Comparison of ENCODE assay signal across 1 cellular context in genomic region chr17:38896373-38896954, GRCh38.
TF ChIP-seq lines count a peak whose summit lies in the region.

No MANE protein-coding gene starts in this region.

TF ChIP-seq in HepG2, 621 proteins besides CTCF, POLR2A, EP300 and RAD21 (continued from another document):
- TF ChIP-seq ZBTB40 (IDR thresholded peaks at IDR 0.05) (no peak), ZBTB40 (CRISPR knock-in tag; IDR thresholded peaks at IDR 0.05) (no peak), KLF6 (CRISPR knock-in tag; IDR thresholded peaks at IDR 0.05) (no peak), ZNF746 (CRISPR knock-in tag; IDR thresholded peaks at IDR 0.05) (no peak), ZNF629 (CRISPR knock-in tag; conservative IDR thresholded peaks at IDR 0.05) (peak; percentile 83), ARNT2 (CRISPR knock-in tag; IDR thresholded peaks at IDR 0.05; ENCODE audit: low read depth) (no peak), ZBTB8A (CRISPR knock-in tag; IDR thresholded peaks at IDR 0.05; ENCODE audit: borderline replicate concordance, low read depth) (no peak), MAFF (IDR thresholded peaks at IDR 0.05; ENCODE audit: low read depth, low read length) (peak; percentile 60; the same call in 1 of the 2 replicates), ZNF124 (CRISPR knock-in tag; IDR thresholded peaks at IDR 0.05) (no peak), THAP9 (CRISPR knock-in tag; IDR thresholded peaks at IDR 0.05; ENCODE audit: borderline replicate concordance) (no peak), ZNF383 (CRISPR knock-in tag; IDR thresholded peaks at IDR 0.05; ENCODE audit: borderline replicate concordance) (0 out of 2 replicates have a peak, but pooled peaks have one; percentile 0), PRMT3 (CRISPR knock-in tag; IDR thresholded peaks at IDR 0.05; ENCODE audit: borderline replicate concordance, low read depth) (no peak), TBP (CRISPR knock-in tag; IDR thresholded peaks at IDR 0.05) (no peak), LCORL (IDR thresholded peaks at IDR 0.05) (no peak), LCORL (CRISPR knock-in tag; IDR thresholded peaks at IDR 0.05) (no peak), MAFK (conservative IDR thresholded peaks at IDR 0.05 in 1 of 2, IDR thresholded peaks at IDR 0.05 in 1 of 2; ENCODE audit: low read length in 2 of 2) (peak; percentile 71 to 78), ZNF891 (CRISPR knock-in tag; IDR thresholded peaks at IDR 0.05) (0 out of 2 replicates have a peak, but pooled peaks have one; percentile 14), HMGA1 (CRISPR knock-in tag; conservative IDR thresholded peaks at IDR 0.05) (no peak)
